20 cellular contexts compared by ENCODE assay signal in genomic region chr5:179867476-179867875, GRCh38. TPM values are rescaled to one million over a fixed set of nuclear protein-coding genes. Genes with fewer than 3 reads are reported as not detected.
A peak's percentile ranks its signal among the peaks of the same experiment; 100 is the strongest.
DNase-seq lines count a peak whose midpoint lies in the region; ATAC-seq and TF ChIP-seq lines count a peak whose summit lies in the region.
"Had no signal": no experiment of that assay in that cellular context is flagged by ENCODE, and none has a peak within 500 bp of the region (broad histone marks: within the 10 kb centered on the region; RNA-seq: fewer than 3 reads in every experiment).

No MANE protein-coding gene starts in this region.

- H3K4me3 ChIP-seq in HEK293 (ENCODE audit: low read depth, low read length) (no peak overlapping the region), dorsolateral prefrontal cortex (no peak overlapping the region), SJCRH30 (no peak overlapping the region)
- H3K4me3 ChIP-seq: coronary artery, heart left ventricle, left lung, thoracic aorta had no signal

- TF ChIP-seq CTCF in HEK293 (tag by site-specific recombination; IDR thresholded peaks at IDR 0.05) (no peak), dorsolateral prefrontal cortex (IDR thresholded peaks at IDR 0.05 in 54 of 56, conservative IDR thresholded peaks at IDR 0.05 in 2 of 56; ENCODE audit: low read depth in 1 of 56, partially characterized antibody in 56 of 56) (no peak)

- peaks cover 3 to 5% of the 10 kb centered on the region in 2 donors for H3K36me3 Mint-ChIP-seq in activated T-cell treated with anti-CD3 and anti-CD28 coated beads, Interleukin-2, amount 50 U/mL, for 72 hours (ENCODE audit: insufficient read depth in 2 of 2)
- peaks cover 19% of the 10 kb centered on the region for H3K36me3 Mint-ChIP-seq in activated T-cell treated with anti-CD3 and anti-CD28 coated beads, Interleukin-2, amount 50 U/mL, for 4 hours (ENCODE audit: insufficient read depth)

- H3K36me3 ChIP-seq in HEK293 (ENCODE audit: control insufficient read depth in 2 of 2, insufficient read depth in 1 of 2, low read length in 2 of 2), result peaks cover 3 to 97% of the 10 kb centered on the region in 2 experiments; a peak in 2 of 3 replicates
- peaks cover 24% of the 10 kb centered on the region for H3K36me3 ChIP-seq in SJCRH30

- intact Hi-C loops in dorsolateral prefrontal cortex (cut with DNase I) (no loop called here), posterior vena cava (cut with DNase I) (no loop called here)

- CTCF ChIA-PET in HEK293 (lab: Yijun Ruan, JAX), result interaction anchor here (0.6 kb wide), 1 partner anchor 36 kb away, joined by 4 read pairs; no protein-coding TSS in a partner anchor

- POLR2A ChIA-PET in HEK293 (lab: Yijun Ruan, JAX), result no interaction called here

- no peaks in the 10 kb centered on the region for H3K4me1 Mint-ChIP-seq in activated T-cell treated with anti-CD3 and anti-CD28 coated beads, Interleukin-2, amount 50 U/mL, for 72 hours (ENCODE audit: low read depth)
- peaks cover 2% of the 10 kb centered on the region for H3K4me1 Mint-ChIP-seq in activated T-cell treated with anti-CD3 and anti-CD28 coated beads, Interleukin-2, amount 50 U/mL, for 4 hours (ENCODE audit: low read depth)

- H3K9me3 Mint-ChIP-seq in activated T-cell treated with anti-CD3 and anti-CD28 coated beads, Interleukin-2, amount 50 U/mL, for 72 hours, result no peaks in the 10 kb centered on the region
- H3K9me3 Mint-ChIP-seq in activated T-cell treated with anti-CD3 and anti-CD28 coated beads, Interleukin-2, amount 50 U/mL, for 4 hours, result no peaks in the 10 kb centered on the region

- no peak for ATAC-seq in activated T-cell treated with anti-CD3 and anti-CD28 coated beads, Interleukin-2, amount 50 U/mL, for 72 hours (replicated peaks in 1 of 2)
- ATAC-seq in activated T-cell treated with anti-CD3 and anti-CD28 coated beads, Interleukin-2, amount 50 U/mL, for 4 hours, result no peak
- ATAC-seq: heart left ventricle, left lung had no signal

- H3K27ac Mint-ChIP-seq in activated T-cell treated with anti-CD3 and anti-CD28 coated beads, Interleukin-2, amount 50 U/mL, for 72 hours, result peak overlapping the region; percentile 53

- H3K9me3 ChIP-seq in HEK293 (ENCODE audit: control insufficient read depth, insufficient read depth, low read depth, low read length) (no peaks in the 10 kb centered on the region), SJCRH30 (replicated peaks) (no peaks in the 10 kb centered on the region)
- H3K9me3 ChIP-seq: heart left ventricle, neutrophil, thoracic aorta had no signal

- H3K27ac ChIP-seq in HEK293 (ENCODE audit: extremely low read depth, low read depth, low read length) (no peak overlapping the region), dorsolateral prefrontal cortex (peak overlapping the region in 30 of 59 donors; percentile 11 to 78 (median 57)), SJCRH30 (no peak overlapping the region)
- H3K27ac ChIP-seq: C4-2B, coronary artery, left lung, neutrophil, thoracic aorta had no signal

- no peak overlapping the region for H3K4me3 Mint-ChIP-seq in activated T-cell treated with anti-CD3 and anti-CD28 coated beads, Interleukin-2, amount 50 U/mL, for 72 hours
- no peak overlapping the region for H3K4me3 Mint-ChIP-seq in activated T-cell treated with anti-CD3 and anti-CD28 coated beads, Interleukin-2, amount 50 U/mL, for 4 hours

- DNase-seq in activated T-cell treated with anti-CD3 and anti-CD28 coated beads, Interleukin-2, amount 50 U/mL, for 72 hours, result no peak
- DNase-seq in activated T-cell treated with anti-CD3 and anti-CD28 coated beads, Interleukin-2, amount 50 U/mL, for 4 hours, result no peak
- DNase-seq in dorsolateral prefrontal cortex (peak in 1 of 10 donors; percentile 38), posterior vena cava (ENCODE audit: low spot score) (peak; percentile 61), NCI-H1105 (lab: John Stamatoyannopoulos, UW) (no peak), D341Med (ENCODE audit: low spot score) (no peak), SJCRH30 (no peak)
- DNase-seq: activated CD8-positive, alpha-beta memory T cell treated with anti-CD3 and anti-CD28 coated beads for 24 hours; DMS153; GDM1; heart left ventricle; IMR-90; NCI-H774; retina had no signal

- H3K4me1 ChIP-seq in HEK293 (ENCODE audit: control insufficient read depth, insufficient read depth, low read length) (no peaks in the 10 kb centered on the region), SJCRH30 (no peaks in the 10 kb centered on the region)
- H3K4me1 ChIP-seq: left lung had no signal

- H3K27me3 Mint-ChIP-seq in activated T-cell treated with anti-CD3 and anti-CD28 coated beads, Interleukin-2, amount 50 U/mL, for 72 hours (ENCODE audit: low read depth), result no peaks in the 10 kb centered on the region
- H3K27me3 Mint-ChIP-seq in activated T-cell treated with anti-CD3 and anti-CD28 coated beads, Interleukin-2, amount 50 U/mL, for 4 hours (ENCODE audit: low read depth), result no peaks in the 10 kb centered on the region

- H3K27me3 ChIP-seq in dorsolateral prefrontal cortex (no peaks in the 10 kb centered on the region), SJCRH30 (no peaks in the 10 kb centered on the region)
- H3K27me3 ChIP-seq: heart left ventricle, left lung, neutrophil had no signal

TF ChIP-seq in HEK293, 187 proteins besides CTCF, POLR2A, EP300 and RAD21:
- no peak for TF ChIP-seq ZNF561 (tag by site-specific recombination; IDR thresholded peaks at IDR 0.05; ENCODE audit: borderline replicate concordance)
- no peak for TF ChIP-seq ZNF223 (tag by site-specific recombination; IDR thresholded peaks at IDR 0.05)
- TF ChIP-seq ZIC2 (tag by site-specific recombination; IDR thresholded peaks at IDR 0.05), result peak; percentile 87
- TF ChIP-seq ZNF449 (tag by site-specific recombination; IDR thresholded peaks at IDR 0.05), result peak; percentile 53; the same call in 1 of the 2 replicates
- TF ChIP-seq GLIS1 (tag by site-specific recombination; IDR thresholded peaks at IDR 0.05), result peak; percentile 71
- no peak for TF ChIP-seq ZNF366 (tag by site-specific recombination; conservative IDR thresholded peaks at IDR 0.05)
- no peak for TF ChIP-seq ZNF211 (tag by site-specific recombination; IDR thresholded peaks at IDR 0.05; ENCODE audit: low read depth)

RNA-seq across cellular contexts. Expression of gene MRNIP, which starts 8.9 kb away (rescaled TPM):
- 10 to 100 TPM; 26.4 to 33.3 TPM for total RNA-seq in activated T-cell treated with anti-CD3 and anti-CD28 coated beads, Interleukin-2, amount 50 U/mL, for 72 hours
- total RNA-seq in activated T-cell treated with anti-CD3 and anti-CD28 coated beads, Interleukin-2, amount 50 U/mL, for 4 hours, result 10 to 100 TPM; 14.9 to 16.1 (median 16.0) TPM
- total RNA-seq in dorsolateral prefrontal cortex, result 100 to 1,000 TPM in 5 of 120 experiments, 10 to 100 TPM in 115; 44.7 to 119 (median 74.4) TPM
- total RNA-seq in posterior vena cava, result 10 to 100 TPM; 17.3 to 20.1 TPM
- total RNA-seq in SJCRH30 (2014; rRNA removed; shearing (Covaris generic)), result 10.3 and 15.3 TPM in 2 replicates

RNA-seq across cellular contexts. Expression of gene TBC1D9B, which starts 40.2 kb away (rescaled TPM):
- total RNA-seq in activated T-cell treated with anti-CD3 and anti-CD28 coated beads, Interleukin-2, amount 50 U/mL, for 72 hours, result 10 to 100 TPM; 62.5 to 72.3 TPM
- total RNA-seq in activated T-cell treated with anti-CD3 and anti-CD28 coated beads, Interleukin-2, amount 50 U/mL, for 4 hours, result 10 to 100 TPM; 82.7 to 91.8 (median 88.6) TPM
- total RNA-seq in dorsolateral prefrontal cortex, result 100 to 1,000 TPM; 127 to 231 (median 166) TPM
- total RNA-seq in posterior vena cava, result 10 to 100 TPM; 85.0 to 90.5 TPM
- 33.6 and 37.0 TPM in 2 replicates for total RNA-seq in SJCRH30 (2014; rRNA removed; shearing (Covaris generic))

RNA-seq across cellular contexts. Expression of gene SQSTM1, which starts 46.8 kb away (rescaled TPM):
- 100 to 1,000 TPM; 213 to 226 TPM for total RNA-seq in activated T-cell treated with anti-CD3 and anti-CD28 coated beads, Interleukin-2, amount 50 U/mL, for 72 hours
- total RNA-seq in activated T-cell treated with anti-CD3 and anti-CD28 coated beads, Interleukin-2, amount 50 U/mL, for 4 hours, result 100 to 1,000 TPM; 109 to 141 (median 111) TPM
- total RNA-seq in dorsolateral prefrontal cortex, result 100 to 1,000 TPM; 241 to 437 (median 288) TPM
- 100 to 1,000 TPM; 245 to 333 TPM for total RNA-seq in posterior vena cava
- total RNA-seq in SJCRH30 (2014; rRNA removed; shearing (Covaris generic)), result 64.9 and 65.8 TPM in 2 replicates

Comparison
In these comparisons a context has a peak if more than half of its experiments do, and no peak if none do; other contexts are left out.
1. H3K27ac ChIP-seq: peak in dorsolateral prefrontal cortex (30 of 59); none in HEK293 (single experiment) and SJCRH30 (single experiment).